Comparison of ENCODE assay signal across 14 cellular contexts in the genomic region with DNA sequence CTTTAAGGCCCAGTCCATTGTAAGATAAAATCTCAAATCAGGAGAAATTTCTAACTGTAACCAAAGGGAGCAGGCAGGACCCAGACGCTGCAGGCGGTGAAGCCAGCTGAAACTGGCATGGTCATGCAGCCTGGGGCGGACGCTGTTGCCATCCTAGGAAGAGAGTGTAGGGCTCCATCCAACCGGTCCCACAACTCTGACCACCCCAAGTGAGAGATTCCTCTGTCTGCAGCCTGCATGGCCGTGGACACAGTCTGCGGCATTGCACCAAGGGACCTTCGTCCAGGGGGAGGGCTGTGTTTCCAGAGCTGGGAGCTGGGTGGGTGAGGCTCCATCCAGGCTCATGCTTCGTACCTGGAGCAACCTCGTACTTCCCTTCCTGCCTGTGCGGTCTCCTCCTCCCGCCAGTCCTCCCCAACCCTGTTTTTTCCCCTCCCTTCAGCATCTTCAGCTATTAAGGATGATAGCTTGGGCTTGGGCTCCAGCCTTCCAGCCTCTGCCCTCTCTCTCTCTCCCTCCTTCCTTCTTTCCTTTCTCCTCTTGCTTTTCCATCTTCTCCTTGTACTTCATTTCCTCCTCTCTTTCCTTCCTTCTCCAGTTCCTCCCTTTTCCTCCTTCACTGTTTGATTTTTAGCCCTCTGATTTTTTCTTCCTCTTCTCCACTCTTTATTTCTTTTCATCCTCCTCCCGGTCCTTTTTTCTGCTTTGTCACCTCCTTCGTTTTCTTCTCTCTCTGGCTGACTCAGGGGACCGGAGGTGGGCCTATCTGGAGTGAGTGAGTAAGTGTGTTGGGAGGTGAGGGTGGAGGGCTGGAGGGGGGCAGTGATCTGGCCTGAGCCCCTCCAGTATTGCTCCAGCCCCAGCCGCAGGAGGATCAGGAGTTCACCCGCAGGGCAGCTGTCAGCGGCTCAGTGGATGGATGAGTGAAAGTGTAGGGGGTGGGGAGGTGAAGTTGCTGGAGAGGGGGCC. TPM values are rescaled to one million over a fixed set of nuclear protein-coding genes. Genes with fewer than 3 reads are reported as not detected.
A peak's percentile ranks its signal among the peaks of the same experiment; 100 is the strongest.
DNase-seq lines count a peak whose midpoint lies in the region; ATAC-seq and TF ChIP-seq lines count a peak whose summit lies in the region.
"Had no signal": no experiment of that assay in that cellular context is flagged by ENCODE, and none has a peak within 500 bp of the region (broad histone marks: within the 10 kb centered on the region; RNA-seq: fewer than 3 reads in every experiment).

No MANE protein-coding gene starts in this region.

- DNase-seq in Caki2 (ENCODE audit: low read depth) (peak; percentile 98), HK-2 (ENCODE audit: unreplicated experiment) (peak; percentile 91), kidney glomerular epithelial cell (lab: John Stamatoyannopoulos, UW) (peak; percentile 80), DMS153 treated with DMSO at 0.1 percent for 48 hours (lab: John Stamatoyannopoulos, UW; ENCODE audit: unreplicated experiment) (no peak), mucosa of descending colon (no peak), SIG-M5 (lab: John Stamatoyannopoulos, UW) (no peak)
- DNase-seq in activated naive CD4-positive, alpha-beta T cell treated with anti-CD3 and anti-CD28 coated beads, Interleukin-2, amount 50 U/mL, for 72 hours (ENCODE audit: low spot score in 2 of 2), result no peak
- DNase-seq: CD4-positive, alpha-beta T cell; MV-4-11 had no signal

- no peaks in the 10 kb centered on the region for H3K4me1 ChIP-seq in mucosa of descending colon (ENCODE audit: low read depth)

- no peaks in the 10 kb centered on the region for H3K9me3 ChIP-seq in mucosa of descending colon

- ATAC-seq in activated naive CD4-positive, alpha-beta T cell treated with anti-CD3 and anti-CD28 coated beads, Interleukin-2, amount 50 U/mL, for 72 hours, result peak; percentile 33 to 34
- ATAC-seq in HG03354 (IDR thresholded peaks at IDR 0.05; ENCODE audit: poor library complexity, severe bottlenecking, unreplicated experiment) (no peak), mucosa of descending colon (no peak)
- ATAC-seq: stimulated activated memory B cell treated with anti-CD40 and anti-IgM and Interleukin-4, amounts not matched to agents 10 μg/mL and 1 μg/mL and 100 μg/mL, for 72 hours had no signal

- no peaks in the 10 kb centered on the region for H3K9me3 Mint-ChIP-seq in activated naive CD4-positive, alpha-beta T cell treated with anti-CD3 and anti-CD28 coated beads, Interleukin-2, amount 50 U/mL, for 72 hours
- H3K9me3 Mint-ChIP-seq: CD4-positive, alpha-beta T cell; stimulated activated memory B cell treated with anti-CD40 and anti-IgM and Interleukin-4, amounts not matched to agents 10 μg/mL and 1 μg/mL and 100 μg/mL, for 72 hours had no signal

- in situ Hi-C loops in Caki2 (cut with HindIII; ENCODE audit: low pct_unique_long_range_greater_than_20kb, low sequenced_read_pairs), result no loop called here

- H3K36me3 ChIP-seq in mucosa of descending colon (ENCODE audit: low read depth), result no peaks in the 10 kb centered on the region

- no peak for TF ChIP-seq CTCF in mucosa of descending colon (IDR thresholded peaks at IDR 0.05)

- H3K36me3 Mint-ChIP-seq in activated naive CD4-positive, alpha-beta T cell treated with anti-CD3 and anti-CD28 coated beads, Interleukin-2, amount 50 U/mL, for 72 hours, result no peaks in the 10 kb centered on the region
- H3K36me3 Mint-ChIP-seq: stimulated activated memory B cell treated with anti-CD40 and anti-IgM and Interleukin-4, amounts not matched to agents 10 μg/mL and 1 μg/mL and 100 μg/mL, for 72 hours had no signal

- no peak overlapping the region for H3K4me3 ChIP-seq in mucosa of descending colon
- H3K4me3 ChIP-seq: skin epidermis had no signal

- peak overlapping the region in 1 of 2 donors; percentile 75 for H3K27ac Mint-ChIP-seq in activated naive CD4-positive, alpha-beta T cell treated with anti-CD3 and anti-CD28 coated beads, Interleukin-2, amount 50 U/mL, for 72 hours
- H3K27ac Mint-ChIP-seq: CD4-positive, alpha-beta T cell; stimulated activated memory B cell treated with anti-CD40 and anti-IgM and Interleukin-4, amounts not matched to agents 10 μg/mL and 1 μg/mL and 100 μg/mL, for 72 hours had no signal

- intact Hi-C loops in mucosa of descending colon (cut with DNase I, micrococcal nuclease), result no loop called here

RNA-seq across cellular contexts. Expression of a gene that starts 17.0 kb away (rescaled TPM):
- 4.0 and 6.9 TPM in 2 replicates for total RNA-seq in Caki2 (2014; rRNA removed; shearing (Covaris generic); ENCODE audit: low replicate concordance)
- not detected for total RNA-seq in activated naive CD4-positive, alpha-beta T cell treated with anti-CD3 and anti-CD28 coated beads, Interleukin-2, amount 50 U/mL, for 72 hours
- total RNA-seq in mucosa of descending colon, result not detected
- total RNA-seq: CD4-positive, alpha-beta T cell; esophagus mucosa; liver had no signal

RNA-seq across cellular contexts. Expression of a gene that starts 28.4 kb away (rescaled TPM):
- total RNA-seq in Caki2 (2014; rRNA removed; shearing (Covaris generic); ENCODE audit: low replicate concordance), result 49.9 and 72.7 TPM in 2 replicates
- 10 to 100 TPM; 49.9 to 80.1 TPM for total RNA-seq in activated naive CD4-positive, alpha-beta T cell treated with anti-CD3 and anti-CD28 coated beads, Interleukin-2, amount 50 U/mL, for 72 hours
- total RNA-seq in mucosa of descending colon, result 10 to 100 TPM; 35.6 to 47.2 (median 37.9) TPM

Comparison
In these comparisons a context has a peak if more than half of its experiments do, and no peak if none do; other contexts are left out.
1. DNase-seq: peak in Caki2 (single experiment), HK-2 (single experiment) and kidney glomerular epithelial cell (single experiment); none in activated naive CD4-positive, alpha-beta T cell treated with anti-CD3 and anti-CD28 coated beads, Interleukin-2, amount 50 U/mL, for 72 hours (0 of 2), DMS153 treated with DMSO at 0.1 percent for 48 hours (single experiment), mucosa of descending colon (0 of 3) and SIG-M5 (single experiment).
2. ATAC-seq: peak in activated naive CD4-positive, alpha-beta T cell treated with anti-CD3 and anti-CD28 coated beads, Interleukin-2, amount 50 U/mL, for 72 hours (2 of 2); none in HG03354 (single experiment) and mucosa of descending colon (single experiment).